Comparison of ENCODE assay signal across 1 cellular context in genomic region chr18:49656098-49656591, GRCh38.
TF ChIP-seq lines count a peak whose summit lies in the region.

No MANE protein-coding gene starts in this region.

TF ChIP-seq in HEK293, 187 proteins besides CTCF, POLR2A, EP300 and RAD21 (continued from another document and continues in another):
- TF ChIP-seq ZNF350 (tag by site-specific recombination; IDR thresholded peaks at IDR 0.05) (no peak), ZNF223 (tag by site-specific recombination; IDR thresholded peaks at IDR 0.05) (no peak), RBAK (tag by site-specific recombination; IDR thresholded peaks at IDR 0.05) (no peak; the same call in 1 of the 2 replicates), ZNF585B (tag by site-specific recombination; IDR thresholded peaks at IDR 0.05) (no peak), ZNF324 (tag by site-specific recombination; IDR thresholded peaks at IDR 0.05) (peak; percentile 73; the same call in 1 of the 2 replicates), ZBTB21 (tag by site-specific recombination; IDR thresholded peaks at IDR 0.05) (peak; percentile 75), SP3 (tag by site-specific recombination; IDR thresholded peaks at IDR 0.05) (peak; percentile 32; the same call in 1 of the 2 replicates), ZNF202 (tag by site-specific recombination; IDR thresholded peaks at IDR 0.05; ENCODE audit: borderline replicate concordance) (no peak), HOXA7 (CRISPR knock-in tag; IDR thresholded peaks at IDR 0.05; ENCODE audit: borderline replicate concordance) (no peak), ZFP3 (tag by site-specific recombination; IDR thresholded peaks at IDR 0.05; ENCODE audit: low read depth) (no peak), TRIM28 (IDR thresholded peaks at IDR 0.05; ENCODE audit: borderline replicate concordance, low read length) (peak; percentile 84; the same call in 1 of the 2 replicates), ZNF292 (tag by site-specific recombination; IDR thresholded peaks at IDR 0.05; ENCODE audit: borderline replicate concordance, low read depth) (no peak), BCL11B (tag by site-specific recombination; IDR thresholded peaks at IDR 0.05; ENCODE audit: low read depth) (0 out of 2 replicates have a peak, but pooled peaks have one; percentile 22), ZNF610 (tag by site-specific recombination; IDR thresholded peaks at IDR 0.05; ENCODE audit: borderline replicate concordance) (no peak), ZNF426 (tag by site-specific recombination; IDR thresholded peaks at IDR 0.05) (no peak), KLF8 (tag by site-specific recombination; IDR thresholded peaks at IDR 0.05) (peak; percentile 66), ZNF521 (tag by site-specific recombination; IDR thresholded peaks at IDR 0.05) (no peak), HOXD13 (CRISPR knock-in tag; IDR thresholded peaks at IDR 0.05; ENCODE audit: borderline replicate concordance) (no peak), ZNF514 (tag by site-specific recombination; IDR thresholded peaks at IDR 0.05) (no peak), ZSCAN30 (tag by site-specific recombination; IDR thresholded peaks at IDR 0.05) (peak; percentile 15; the same call in 1 of the 2 replicates), KLF9 (tag by site-specific recombination; IDR thresholded peaks at IDR 0.05; ENCODE audit: low read depth) (peak; percentile 45; the same call in 1 of the 2 replicates), ZNF510 (tag by site-specific recombination; IDR thresholded peaks at IDR 0.05; ENCODE audit: insufficient replicate concordance) (no peak), ZNF19 (tag by site-specific recombination; IDR thresholded peaks at IDR 0.05; ENCODE audit: low read depth) (no peak), ZNF624 (tag by site-specific recombination; IDR thresholded peaks at IDR 0.05) (no peak), MYNN (tag by site-specific recombination; IDR thresholded peaks at IDR 0.05; ENCODE audit: borderline replicate concordance) (no peak; the same call in 1 of the 2 replicates), ZNF660 (tag by site-specific recombination; IDR thresholded peaks at IDR 0.05) (peak; percentile 82), ZNF600 (tag by site-specific recombination; IDR thresholded peaks at IDR 0.05) (peak; percentile 94), SCRT1 (tag by site-specific recombination; IDR thresholded peaks at IDR 0.05; ENCODE audit: borderline replicate concordance) (peak; percentile 69; the same call in 1 of the 2 replicates), ZNF155 (tag by site-specific recombination; IDR thresholded peaks at IDR 0.05) (no peak), YY1 (tag by site-specific recombination; IDR thresholded peaks at IDR 0.05) (no peak), ZIC2 (tag by site-specific recombination; IDR thresholded peaks at IDR 0.05) (peak; percentile 97), ZNF112 (tag by site-specific recombination; IDR thresholded peaks at IDR 0.05) (peak; percentile 34; the same call in 1 of the 2 replicates), ZNF157 (tag by site-specific recombination; IDR thresholded peaks at IDR 0.05) (no peak), AEBP2 (tag by site-specific recombination; IDR thresholded peaks at IDR 0.05; ENCODE audit: borderline replicate concordance) (no peak), GLIS2 (tag by site-specific recombination; IDR thresholded peaks at IDR 0.05) (peak; percentile 51; the same call in 1 of the 2 replicates), WT1 (tag by site-specific recombination; IDR thresholded peaks at IDR 0.05) (peak; percentile 88), ZNF48 (tag by site-specific recombination; IDR thresholded peaks at IDR 0.05) (no peak), ZNF10 (tag by site-specific recombination; IDR thresholded peaks at IDR 0.05) (peak; percentile 78; the same call in 1 of the 2 replicates), ZNF37A (tag by site-specific recombination; IDR thresholded peaks at IDR 0.05) (no peak), KLF7 (tag by site-specific recombination; IDR thresholded peaks at IDR 0.05; ENCODE audit: borderline replicate concordance) (no peak), ZNF692 (tag by site-specific recombination; IDR thresholded peaks at IDR 0.05) (peak; percentile 45; the same call in 1 of the 2 replicates), ZNF473 (tag by site-specific recombination; IDR thresholded peaks at IDR 0.05) (no peak)
- TF ChIP-seq, protein P1, sequence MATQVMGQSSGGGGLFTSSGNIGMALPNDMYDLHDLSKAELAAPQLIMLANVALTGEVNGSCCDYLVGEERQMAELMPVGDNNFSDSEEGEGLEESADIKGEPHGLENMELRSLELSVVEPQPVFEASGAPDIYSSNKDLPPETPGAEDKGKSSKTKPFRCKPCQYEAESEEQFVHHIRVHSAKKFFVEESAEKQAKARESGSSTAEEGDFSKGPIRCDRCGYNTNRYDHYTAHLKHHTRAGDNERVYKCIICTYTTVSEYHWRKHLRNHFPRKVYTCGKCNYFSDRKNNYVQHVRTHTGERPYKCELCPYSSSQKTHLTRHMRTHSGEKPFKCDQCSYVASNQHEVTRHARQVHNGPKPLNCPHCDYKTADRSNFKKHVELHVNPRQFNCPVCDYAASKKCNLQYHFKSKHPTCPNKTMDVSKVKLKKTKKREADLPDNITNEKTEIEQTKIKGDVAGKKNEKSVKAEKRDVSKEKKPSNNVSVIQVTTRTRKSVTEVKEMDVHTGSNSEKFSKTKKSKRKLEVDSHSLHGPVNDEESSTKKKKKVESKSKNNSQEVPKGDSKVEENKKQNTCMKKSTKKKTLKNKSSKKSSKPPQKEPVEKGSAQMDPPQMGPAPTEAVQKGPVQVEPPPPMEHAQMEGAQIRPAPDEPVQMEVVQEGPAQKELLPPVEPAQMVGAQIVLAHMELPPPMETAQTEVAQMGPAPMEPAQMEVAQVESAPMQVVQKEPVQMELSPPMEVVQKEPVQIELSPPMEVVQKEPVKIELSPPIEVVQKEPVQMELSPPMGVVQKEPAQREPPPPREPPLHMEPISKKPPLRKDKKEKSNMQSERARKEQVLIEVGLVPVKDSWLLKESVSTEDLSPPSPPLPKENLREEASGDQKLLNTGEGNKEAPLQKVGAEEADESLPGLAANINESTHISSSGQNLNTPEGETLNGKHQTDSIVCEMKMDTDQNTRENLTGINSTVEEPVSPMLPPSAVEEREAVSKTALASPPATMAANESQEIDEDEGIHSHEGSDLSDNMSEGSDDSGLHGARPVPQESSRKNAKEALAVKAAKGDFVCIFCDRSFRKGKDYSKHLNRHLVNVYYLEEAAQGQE (tag by site-specific recombination; IDR thresholded peaks at IDR 0.05), result no peak
- TF ChIP-seq, protein P2, sequence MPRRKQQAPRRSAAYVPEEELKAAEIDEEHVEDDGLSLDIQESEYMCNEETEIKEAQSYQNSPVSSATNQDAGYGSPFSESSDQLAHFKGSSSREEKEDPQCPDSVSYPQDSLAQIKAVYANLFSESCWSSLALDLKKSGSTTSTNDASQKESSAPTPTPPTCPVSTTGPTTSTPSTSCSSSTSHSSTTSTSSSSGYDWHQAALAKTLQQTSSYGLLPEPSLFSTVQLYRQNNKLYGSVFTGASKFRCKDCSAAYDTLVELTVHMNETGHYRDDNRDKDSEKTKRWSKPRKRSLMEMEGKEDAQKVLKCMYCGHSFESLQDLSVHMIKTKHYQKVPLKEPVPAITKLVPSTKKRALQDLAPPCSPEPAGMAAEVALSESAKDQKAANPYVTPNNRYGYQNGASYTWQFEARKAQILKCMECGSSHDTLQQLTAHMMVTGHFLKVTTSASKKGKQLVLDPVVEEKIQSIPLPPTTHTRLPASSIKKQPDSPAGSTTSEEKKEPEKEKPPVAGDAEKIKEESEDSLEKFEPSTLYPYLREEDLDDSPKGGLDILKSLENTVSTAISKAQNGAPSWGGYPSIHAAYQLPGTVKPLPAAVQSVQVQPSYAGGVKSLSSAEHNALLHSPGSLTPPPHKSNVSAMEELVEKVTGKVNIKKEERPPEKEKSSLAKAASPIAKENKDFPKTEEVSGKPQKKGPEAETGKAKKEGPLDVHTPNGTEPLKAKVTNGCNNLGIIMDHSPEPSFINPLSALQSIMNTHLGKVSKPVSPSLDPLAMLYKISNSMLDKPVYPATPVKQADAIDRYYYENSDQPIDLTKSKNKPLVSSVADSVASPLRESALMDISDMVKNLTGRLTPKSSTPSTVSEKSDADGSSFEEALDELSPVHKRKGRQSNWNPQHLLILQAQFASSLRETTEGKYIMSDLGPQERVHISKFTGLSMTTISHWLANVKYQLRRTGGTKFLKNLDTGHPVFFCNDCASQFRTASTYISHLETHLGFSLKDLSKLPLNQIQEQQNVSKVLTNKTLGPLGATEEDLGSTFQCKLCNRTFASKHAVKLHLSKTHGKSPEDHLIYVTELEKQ (tag by site-specific recombination; IDR thresholded peaks at IDR 0.05; ENCODE audit: borderline replicate concordance), result peak; percentile 99
- TF ChIP-seq, protein P3, sequence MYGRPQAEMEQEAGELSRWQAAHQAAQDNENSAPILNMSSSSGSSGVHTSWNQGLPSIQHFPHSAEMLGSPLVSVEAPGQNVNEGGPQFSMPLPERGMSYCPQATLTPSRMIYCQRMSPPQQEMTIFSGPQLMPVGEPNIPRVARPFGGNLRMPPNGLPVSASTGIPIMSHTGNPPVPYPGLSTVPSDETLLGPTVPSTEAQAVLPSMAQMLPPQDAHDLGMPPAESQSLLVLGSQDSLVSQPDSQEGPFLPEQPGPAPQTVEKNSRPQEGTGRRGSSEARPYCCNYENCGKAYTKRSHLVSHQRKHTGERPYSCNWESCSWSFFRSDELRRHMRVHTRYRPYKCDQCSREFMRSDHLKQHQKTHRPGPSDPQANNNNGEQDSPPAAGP (tag by site-specific recombination; IDR thresholded peaks at IDR 0.05), result no peak
- TF ChIP-seq, protein P4, sequence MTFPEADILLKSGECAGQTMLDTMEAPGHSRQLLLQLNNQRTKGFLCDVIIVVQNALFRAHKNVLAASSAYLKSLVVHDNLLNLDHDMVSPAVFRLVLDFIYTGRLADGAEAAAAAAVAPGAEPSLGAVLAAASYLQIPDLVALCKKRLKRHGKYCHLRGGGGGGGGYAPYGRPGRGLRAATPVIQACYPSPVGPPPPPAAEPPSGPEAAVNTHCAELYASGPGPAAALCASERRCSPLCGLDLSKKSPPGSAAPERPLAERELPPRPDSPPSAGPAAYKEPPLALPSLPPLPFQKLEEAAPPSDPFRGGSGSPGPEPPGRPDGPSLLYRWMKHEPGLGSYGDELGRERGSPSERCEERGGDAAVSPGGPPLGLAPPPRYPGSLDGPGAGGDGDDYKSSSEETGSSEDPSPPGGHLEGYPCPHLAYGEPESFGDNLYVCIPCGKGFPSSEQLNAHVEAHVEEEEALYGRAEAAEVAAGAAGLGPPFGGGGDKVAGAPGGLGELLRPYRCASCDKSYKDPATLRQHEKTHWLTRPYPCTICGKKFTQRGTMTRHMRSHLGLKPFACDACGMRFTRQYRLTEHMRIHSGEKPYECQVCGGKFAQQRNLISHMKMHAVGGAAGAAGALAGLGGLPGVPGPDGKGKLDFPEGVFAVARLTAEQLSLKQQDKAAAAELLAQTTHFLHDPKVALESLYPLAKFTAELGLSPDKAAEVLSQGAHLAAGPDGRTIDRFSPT (tag by site-specific recombination; IDR thresholded peaks at IDR 0.05), result peak; percentile 92
- TF ChIP-seq, protein P5, sequence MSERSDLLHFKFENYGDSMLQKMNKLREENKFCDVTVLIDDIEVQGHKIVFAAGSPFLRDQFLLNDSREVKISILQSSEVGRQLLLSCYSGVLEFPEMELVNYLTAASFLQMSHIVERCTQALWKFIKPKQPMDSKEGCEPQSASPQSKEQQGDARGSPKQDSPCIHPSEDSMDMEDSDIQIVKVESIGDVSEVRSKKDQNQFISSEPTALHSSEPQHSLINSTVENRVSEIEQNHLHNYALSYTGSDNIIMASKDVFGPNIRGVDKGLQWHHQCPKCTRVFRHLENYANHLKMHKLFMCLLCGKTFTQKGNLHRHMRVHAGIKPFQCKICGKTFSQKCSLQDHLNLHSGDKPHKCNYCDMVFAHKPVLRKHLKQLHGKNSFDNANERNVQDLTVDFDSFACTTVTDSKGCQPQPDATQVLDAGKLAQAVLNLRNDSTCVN (tag by site-specific recombination; optimal IDR thresholded peaks at IDR 0.05), result no peak
- TF ChIP-seq, protein P6, sequence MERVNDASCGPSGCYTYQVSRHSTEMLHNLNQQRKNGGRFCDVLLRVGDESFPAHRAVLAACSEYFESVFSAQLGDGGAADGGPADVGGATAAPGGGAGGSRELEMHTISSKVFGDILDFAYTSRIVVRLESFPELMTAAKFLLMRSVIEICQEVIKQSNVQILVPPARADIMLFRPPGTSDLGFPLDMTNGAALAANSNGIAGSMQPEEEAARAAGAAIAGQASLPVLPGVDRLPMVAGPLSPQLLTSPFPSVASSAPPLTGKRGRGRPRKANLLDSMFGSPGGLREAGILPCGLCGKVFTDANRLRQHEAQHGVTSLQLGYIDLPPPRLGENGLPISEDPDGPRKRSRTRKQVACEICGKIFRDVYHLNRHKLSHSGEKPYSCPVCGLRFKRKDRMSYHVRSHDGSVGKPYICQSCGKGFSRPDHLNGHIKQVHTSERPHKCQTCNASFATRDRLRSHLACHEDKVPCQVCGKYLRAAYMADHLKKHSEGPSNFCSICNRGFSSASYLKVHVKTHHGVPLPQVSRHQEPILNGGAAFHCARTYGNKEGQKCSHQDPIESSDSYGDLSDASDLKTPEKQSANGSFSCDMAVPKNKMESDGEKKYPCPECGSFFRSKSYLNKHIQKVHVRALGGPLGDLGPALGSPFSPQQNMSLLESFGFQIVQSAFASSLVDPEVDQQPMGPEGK (tag by site-specific recombination; IDR thresholded peaks at IDR 0.05), result peak; percentile 75
